In genomic region chr7:127741764-127742375, GRCh38 we compare ENCODE assay signal across 19 cellular contexts.
"Had no signal": no experiment of that assay in that cellular context is flagged by ENCODE, and none has a peak within 500 bp of the region (broad histone marks: within the 10 kb centered on the region; RNA-seq: fewer than 3 reads in every experiment).

No MANE protein-coding gene starts in this region.

- H3K4me3 Mint-ChIP-seq: activated CD4-positive, alpha-beta T cell treated with anti-CD3 and anti-CD28 coated beads for 36 hours; activated CD8-positive, alpha-beta memory T cell treated with anti-CD3 and anti-CD28 coated beads, Interleukin-2, amount 10 ng/mL, durations not matched to agents 7 days and 5 days; activated naive CD4-positive, alpha-beta T cell treated with anti-CD3 and anti-CD28 coated beads, Interleukin-2, amount 10 ng/mL, durations not matched to agents 7 days and 5 days; T-helper 1 cell treated with Interleukin-12 subunit alpha and Interleukin-12 subunit beta and Interleukin-4 antibody, amounts not matched to agents 30 μg/mL and 1 μg/mL, for 36 hours had no signal

- H3K4me1 ChIP-seq: breast epithelium, esophagus muscularis mucosa, upper lobe of left lung had no signal

- H3K27ac ChIP-seq: breast epithelium, esophagus muscularis mucosa, left lung, skin epidermis, thoracic aorta, upper lobe of left lung had no signal

- H3K27me3 ChIP-seq: breast epithelium, esophagus muscularis mucosa, left lung, upper lobe of left lung had no signal

- H3K4me3 ChIP-seq: breast epithelium, esophagus muscularis mucosa, left lung, skin epidermis, thoracic aorta, upper lobe of left lung had no signal

- H3K27me3 Mint-ChIP-seq: activated CD4-positive, alpha-beta T cell treated with anti-CD3 and anti-CD28 coated beads for 36 hours; activated CD8-positive, alpha-beta memory T cell treated with anti-CD3 and anti-CD28 coated beads, Interleukin-2, amount 10 ng/mL, durations not matched to agents 7 days and 5 days; activated naive CD4-positive, alpha-beta T cell treated with anti-CD3 and anti-CD28 coated beads, Interleukin-2, amount 10 ng/mL, durations not matched to agents 7 days and 5 days had no signal

- FAIRE-seq: keratinocyte had no signal

- H3K36me3 ChIP-seq: breast epithelium, esophagus muscularis mucosa, thoracic aorta, upper lobe of left lung had no signal

- H3K27ac Mint-ChIP-seq: activated CD4-positive, alpha-beta T cell treated with anti-CD3 and anti-CD28 coated beads for 36 hours; activated CD8-positive, alpha-beta memory T cell treated with anti-CD3 and anti-CD28 coated beads, Interleukin-2, amount 10 ng/mL, durations not matched to agents 7 days and 5 days; activated naive CD4-positive, alpha-beta T cell treated with anti-CD3 and anti-CD28 coated beads, Interleukin-2, amount 10 ng/mL, durations not matched to agents 7 days and 5 days; T-helper 1 cell treated with Interleukin-12 subunit alpha and Interleukin-12 subunit beta and Interleukin-4 antibody, amounts not matched to agents 30 μg/mL and 1 μg/mL, for 36 hours had no signal

- ATAC-seq: activated CD4-positive, alpha-beta T cell treated with anti-CD3 and anti-CD28 coated beads for 36 hours; activated CD8-positive, alpha-beta memory T cell treated with anti-CD3 and anti-CD28 coated beads, Interleukin-2, amount 10 ng/mL, durations not matched to agents 7 days and 5 days; left lung had no signal

- H3K9me3 Mint-ChIP-seq: activated naive CD4-positive, alpha-beta T cell treated with anti-CD3 and anti-CD28 coated beads, Interleukin-2, amount 10 ng/mL, durations not matched to agents 7 days and 5 days; T-helper 1 cell treated with Interleukin-12 subunit alpha and Interleukin-12 subunit beta and Interleukin-4 antibody, amounts not matched to agents 30 μg/mL and 1 μg/mL, for 36 hours had no signal

- H3K9me3 ChIP-seq: breast epithelium, esophagus muscularis mucosa, left lung, thoracic aorta, upper lobe of left lung had no signal

- DNase-seq: activated CD4-positive, alpha-beta T cell treated with anti-CD3 and anti-CD28 coated beads for 36 hours; activated CD4-positive, alpha-beta T cell treated with anti-CD3 and anti-CD28 coated beads, Interleukin-2, amount 50 U/mL, for 48 hours; activated CD8-positive, alpha-beta memory T cell treated with anti-CD3 and anti-CD28 coated beads, Interleukin-2, amount 10 ng/mL, durations not matched to agents 7 days and 5 days; activated naive CD4-positive, alpha-beta T cell treated with anti-CD3 and anti-CD28 coated beads, Interleukin-2, amount 10 ng/mL, durations not matched to agents 7 days and 5 days; aorta; effector CD8-positive, alpha-beta T cell; foreskin fibroblast; hypothalamus; left lung; occipital lobe; posterior cingulate gyrus; right cardiac atrium; upper lobe of left lung had no signal
